Comparison of ENCODE assay signal across 8 cellular contexts in the genomic region with DNA sequence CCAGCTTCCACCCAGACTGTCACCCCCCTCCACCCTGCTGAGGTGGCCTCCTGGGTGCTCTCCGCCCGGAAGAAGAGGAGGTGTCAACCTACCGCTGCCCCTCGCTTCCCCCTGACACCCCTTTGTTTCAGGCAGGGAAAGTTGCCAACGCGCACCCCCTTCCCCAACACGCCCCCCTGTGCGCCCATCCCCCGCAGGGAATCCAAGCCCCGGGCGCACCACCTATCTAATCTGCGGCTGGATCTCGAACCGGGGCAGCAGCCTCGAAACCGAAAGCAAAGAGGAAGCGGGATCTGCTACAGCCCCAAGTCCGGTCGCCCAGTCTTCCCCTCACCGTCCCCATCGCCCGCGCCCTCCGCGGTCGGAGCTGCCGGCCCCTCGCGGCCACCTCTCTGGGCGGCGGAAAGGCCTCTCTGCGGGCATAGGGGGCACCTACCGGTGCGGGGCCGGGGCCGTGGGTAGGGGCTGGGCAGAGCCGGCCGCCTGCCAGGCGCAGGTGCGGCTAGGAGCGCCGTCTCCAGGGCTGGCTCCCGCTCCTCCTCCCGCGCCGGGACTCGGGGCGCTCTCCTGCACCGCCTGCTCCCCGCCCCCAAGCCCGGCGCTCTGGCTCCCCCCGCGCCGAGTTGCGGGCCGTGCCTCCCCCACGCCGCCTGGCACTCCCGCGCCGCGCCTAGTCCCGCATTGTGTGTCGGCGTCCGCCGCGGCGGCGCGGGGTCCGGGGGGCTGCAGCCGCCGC. TPM values are rescaled to one million over a fixed set of nuclear protein-coding genes. Genes with fewer than 3 reads are reported as not detected.
DNase-seq lines count a peak whose midpoint lies in the region; ATAC-seq and TF ChIP-seq lines count a peak whose summit lies in the region.

No MANE protein-coding gene starts in this region.

- 1 to 16% (median 1%) methylated on average over 4 to 75 of the region's 75 CpGs for WGBS in heart left ventricle, 4 donors

- H3K4me1 ChIP-seq in adipocyte (ENCODE audit: control insufficient read depth, insufficient read depth, low read length): peaks cover 21% of the 10 kb centered on the region
- H3K4me1 ChIP-seq in heart left ventricle: peaks cover 0 to 31% (median 7%) of the 10 kb centered on the region in 12 donors
- H3K4me1 ChIP-seq in parathyroid adenoma: peaks cover 23% of the 10 kb centered on the region

- H3K4me3 ChIP-seq in adipocyte (ENCODE audit: low read length) (peak overlapping the region; percentile 80), heart left ventricle (peak overlapping the region; percentile 58 to 96 (median 91)), parathyroid adenoma (ENCODE audit: low read depth, low read length) (peak overlapping the region; percentile 74)

- H2AFZ ChIP-seq in parathyroid adenoma: peak overlapping the region; percentile 93

- H3K79me2 ChIP-seq in parathyroid adenoma: no peaks in the 10 kb centered on the region

- DNase-seq in GM10266 (ENCODE audit: extremely low spot score) (peak; percentile 67), RKO (ENCODE audit: low spot score) (peak; percentile 27), adipocyte (ENCODE audit: low read depth) (peak; percentile 73), heart left ventricle (peak; percentile 33 to 69 (median 40)), NCI-H510A treated with DMSO at 0.1 percent for 48 hours (lab: John Stamatoyannopoulos, UW) (no peak)

- H3K27me3 ChIP-seq in adipocyte (replicated peaks; ENCODE audit: control insufficient read depth, insufficient read depth, low read length) (peaks cover 29% of the 10 kb centered on the region), heart left ventricle (peaks cover 0 to 19% (median 0%) of the 10 kb centered on the region in 9 donors), parathyroid adenoma (ENCODE audit: control insufficient read depth, insufficient read depth, low read length) (no peaks in the 10 kb centered on the region)

- no peak for TF ChIP-seq POLR2A in heart left ventricle (IDR thresholded peaks at IDR 0.05)

- intact Hi-C loops in heart left ventricle (cut with DNase I): loop anchor here in 1 of 10 donors (5.0 kb wide), 1 partner anchor 88 kb away; no protein-coding TSS in a partner anchor

- H3K4me2 ChIP-seq in parathyroid adenoma (ENCODE audit: low read length): peak overlapping the region; percentile 83

- TF ChIP-seq CTCF in GM10266 (IDR thresholded peaks at IDR 0.05; ENCODE audit: control insufficient read depth, insufficient read depth, low read depth, missing control alignments) (no peak), heart left ventricle (IDR thresholded peaks at IDR 0.05) (no peak), parathyroid adenoma (IDR thresholded peaks at IDR 0.05) (no peak)

- no peaks in the 10 kb centered on the region for H3K36me3 ChIP-seq in adipocyte (ENCODE audit: control insufficient read depth, insufficient read depth, low read length, severe bottlenecking)
- no peaks in the 10 kb centered on the region for H3K36me3 ChIP-seq in heart left ventricle
- H3K36me3 ChIP-seq in parathyroid adenoma (ENCODE audit: control insufficient read depth, insufficient read depth, low read length): no peaks in the 10 kb centered on the region

- ATAC-seq in HG02678 (IDR thresholded peaks at IDR 0.05; ENCODE audit: unreplicated experiment) (peak; percentile 49), heart left ventricle (peak; percentile 20 to 58 (median 56)), HG02623 (IDR thresholded peaks at IDR 0.05; ENCODE audit: unreplicated experiment) (no peak)

- H3K9me3 ChIP-seq in adipocyte (ENCODE audit: control insufficient read depth, low read length) (no peaks in the 10 kb centered on the region), heart left ventricle (no peaks in the 10 kb centered on the region), parathyroid adenoma (ENCODE audit: control insufficient read depth, low read length) (no peaks in the 10 kb centered on the region)

- H3K9ac ChIP-seq in adipocyte (ENCODE audit: low read length) (peak overlapping the region; percentile 63), parathyroid adenoma (peak overlapping the region; percentile 42)

- H3K27ac ChIP-seq in heart left ventricle (peak overlapping the region in 7 of 12 donors; percentile 8 to 87 (median 60)), parathyroid adenoma (peak overlapping the region; percentile 73)

RNA-seq across cellular contexts. Expression of a gene that starts 18.3 kb away (rescaled TPM):
- total RNA-seq in heart left ventricle: 1 to 10 TPM; 2.4 to 9.2 (median 5.2) TPM
- 1 to 10 TPM; 3.4 to 6.3 TPM for polyA plus RNA-seq in heart left ventricle

RNA-seq across cellular contexts. Expression of a gene that starts 26.3 kb away (rescaled TPM):
- 1 to 10 TPM in 8 of 9 donors, under 1 TPM in 1; 0.69 to 6.5 (median 2.0) TPM for total RNA-seq in heart left ventricle
- polyA plus RNA-seq in heart left ventricle: 1 to 10 TPM in 1 of 2 donors, under 1 TPM in 1; 0.80 to 1.2 TPM
